ENCODE assay signal across 1 cellular context in the genomic region with DNA sequence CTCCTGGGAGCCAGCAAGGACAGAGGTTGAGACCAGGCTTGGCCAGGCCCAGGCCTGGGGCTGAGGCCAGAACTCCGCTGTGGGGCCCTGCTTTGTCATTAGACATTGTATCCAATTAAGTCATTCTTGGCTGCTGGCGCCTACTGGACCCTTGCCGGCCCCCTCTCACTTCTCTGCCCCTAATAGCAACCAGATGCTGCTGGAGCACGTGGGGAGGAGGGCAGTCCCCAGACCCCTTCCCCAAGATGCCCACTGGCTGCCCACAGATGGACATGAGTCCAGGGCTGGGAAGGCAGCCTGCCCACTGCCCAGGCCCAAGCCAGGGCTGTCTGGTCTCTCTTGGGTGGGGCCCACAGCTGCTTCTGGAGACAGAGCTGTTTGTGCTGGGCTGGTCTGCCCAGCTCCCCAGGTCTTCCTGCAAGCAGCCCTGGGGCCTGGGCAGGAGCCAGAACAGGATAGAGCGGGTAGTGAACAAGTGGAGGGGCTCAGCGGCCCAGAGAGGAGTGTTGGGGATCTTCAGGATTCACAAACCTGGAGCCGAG.
TF ChIP-seq lines count a peak whose summit lies in the region.

No MANE protein-coding gene starts in this region.

TF ChIP-seq in IMR-90, 13 proteins besides CTCF, POLR2A, EP300 and RAD21:
- TF ChIP-seq, protein P1, sequence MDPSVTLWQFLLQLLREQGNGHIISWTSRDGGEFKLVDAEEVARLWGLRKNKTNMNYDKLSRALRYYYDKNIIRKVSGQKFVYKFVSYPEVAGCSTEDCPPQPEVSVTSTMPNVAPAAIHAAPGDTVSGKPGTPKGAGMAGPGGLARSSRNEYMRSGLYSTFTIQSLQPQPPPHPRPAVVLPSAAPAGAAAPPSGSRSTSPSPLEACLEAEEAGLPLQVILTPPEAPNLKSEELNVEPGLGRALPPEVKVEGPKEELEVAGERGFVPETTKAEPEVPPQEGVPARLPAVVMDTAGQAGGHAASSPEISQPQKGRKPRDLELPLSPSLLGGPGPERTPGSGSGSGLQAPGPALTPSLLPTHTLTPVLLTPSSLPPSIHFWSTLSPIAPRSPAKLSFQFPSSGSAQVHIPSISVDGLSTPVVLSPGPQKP (IDR thresholded peaks at IDR 0.05; ENCODE audit: borderline replicate concordance, low read depth, low read length), result no peak
- TF ChIP-seq BHLHE40 (IDR thresholded peaks at IDR 0.05; ENCODE audit: low read depth, low read length) (no peak), MAFK (IDR thresholded peaks at IDR 0.05; ENCODE audit: low read depth, low read length) (no peak), MXI1 (IDR thresholded peaks at IDR 0.05; ENCODE audit: borderline replicate concordance, low read depth, low read length) (no peak)
